3 cellular contexts compared by ENCODE assay signal in the genomic region with DNA sequence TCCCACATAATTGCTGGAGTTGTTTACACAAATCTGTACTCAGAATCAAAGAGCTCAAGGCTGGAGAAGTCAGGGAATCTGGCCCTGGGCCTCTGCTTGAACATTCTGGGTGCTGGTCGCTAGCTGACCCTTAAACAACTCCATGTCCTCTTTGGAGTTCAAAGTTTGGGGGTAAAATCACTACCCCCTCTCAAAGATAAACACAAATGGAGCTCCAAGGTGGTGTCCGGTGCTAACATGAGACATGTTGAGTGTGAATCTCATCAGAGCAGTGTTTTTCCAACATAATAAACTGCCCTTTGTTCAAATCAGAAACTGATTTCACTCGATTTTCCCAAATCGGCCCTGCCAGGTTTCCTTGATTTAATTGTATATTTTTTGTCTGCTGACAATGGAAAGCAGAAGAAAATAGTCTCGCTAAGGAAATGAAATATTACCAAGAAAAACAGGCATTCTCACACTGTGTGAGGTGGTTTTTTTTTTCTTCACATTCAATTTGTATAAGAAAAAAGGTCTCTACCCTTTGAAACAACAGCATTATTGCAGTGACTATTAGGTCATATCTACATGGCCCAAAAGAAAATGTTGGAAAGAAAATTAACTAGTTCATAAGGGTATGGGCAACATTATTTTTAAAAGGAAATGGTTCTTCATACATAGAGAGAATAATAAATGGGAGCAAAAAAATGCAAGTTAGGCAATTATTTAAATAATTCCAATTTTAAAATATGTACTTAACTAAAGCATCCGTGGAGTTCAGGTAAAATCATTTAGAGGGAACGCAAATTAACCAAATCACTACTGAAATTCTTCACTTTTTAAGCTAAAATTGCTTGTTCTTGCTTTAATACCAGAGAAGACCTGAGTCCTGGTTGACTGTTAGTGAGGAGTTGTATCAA.
TF ChIP-seq lines count a peak whose summit lies in the region.

No MANE protein-coding gene starts in this region.

TF ChIP-seq in GM23338, 12 proteins besides CTCF, POLR2A, EP300 and RAD21:
- no peak for TF ChIP-seq ZNF114 (CRISPR knock-in tag; IDR thresholded peaks at IDR 0.05)
- no peak for TF ChIP-seq STAT1 (IDR thresholded peaks at IDR 0.05; ENCODE audit: unreplicated experiment)
- TF ChIP-seq, protein P1, sequence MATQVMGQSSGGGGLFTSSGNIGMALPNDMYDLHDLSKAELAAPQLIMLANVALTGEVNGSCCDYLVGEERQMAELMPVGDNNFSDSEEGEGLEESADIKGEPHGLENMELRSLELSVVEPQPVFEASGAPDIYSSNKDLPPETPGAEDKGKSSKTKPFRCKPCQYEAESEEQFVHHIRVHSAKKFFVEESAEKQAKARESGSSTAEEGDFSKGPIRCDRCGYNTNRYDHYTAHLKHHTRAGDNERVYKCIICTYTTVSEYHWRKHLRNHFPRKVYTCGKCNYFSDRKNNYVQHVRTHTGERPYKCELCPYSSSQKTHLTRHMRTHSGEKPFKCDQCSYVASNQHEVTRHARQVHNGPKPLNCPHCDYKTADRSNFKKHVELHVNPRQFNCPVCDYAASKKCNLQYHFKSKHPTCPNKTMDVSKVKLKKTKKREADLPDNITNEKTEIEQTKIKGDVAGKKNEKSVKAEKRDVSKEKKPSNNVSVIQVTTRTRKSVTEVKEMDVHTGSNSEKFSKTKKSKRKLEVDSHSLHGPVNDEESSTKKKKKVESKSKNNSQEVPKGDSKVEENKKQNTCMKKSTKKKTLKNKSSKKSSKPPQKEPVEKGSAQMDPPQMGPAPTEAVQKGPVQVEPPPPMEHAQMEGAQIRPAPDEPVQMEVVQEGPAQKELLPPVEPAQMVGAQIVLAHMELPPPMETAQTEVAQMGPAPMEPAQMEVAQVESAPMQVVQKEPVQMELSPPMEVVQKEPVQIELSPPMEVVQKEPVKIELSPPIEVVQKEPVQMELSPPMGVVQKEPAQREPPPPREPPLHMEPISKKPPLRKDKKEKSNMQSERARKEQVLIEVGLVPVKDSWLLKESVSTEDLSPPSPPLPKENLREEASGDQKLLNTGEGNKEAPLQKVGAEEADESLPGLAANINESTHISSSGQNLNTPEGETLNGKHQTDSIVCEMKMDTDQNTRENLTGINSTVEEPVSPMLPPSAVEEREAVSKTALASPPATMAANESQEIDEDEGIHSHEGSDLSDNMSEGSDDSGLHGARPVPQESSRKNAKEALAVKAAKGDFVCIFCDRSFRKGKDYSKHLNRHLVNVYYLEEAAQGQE (IDR thresholded peaks at IDR 0.05; ENCODE audit: unreplicated experiment), result no peak

TF ChIP-seq in K562, 482 proteins besides CTCF, POLR2A, EP300 and RAD21 (continues in another document):
- TF ChIP-seq HDAC8 (tag; IDR thresholded peaks at IDR 0.05) (no peak), SUPT5H (IDR thresholded peaks at IDR 0.05) (no peak), KDM1A (IDR thresholded peaks at IDR 0.05) (no peak), MAFG (tag; conservative IDR thresholded peaks at IDR 0.05) (peak; percentile 42; the same call in 1 of the 2 replicates), MTF1 (CRISPR knock-in tag; IDR thresholded peaks at IDR 0.05; ENCODE audit: borderline replicate concordance) (no peak), POLR2B (IDR thresholded peaks at IDR 0.05; ENCODE audit: low read depth, partially characterized antibody) (no peak), JUND (IDR thresholded peaks at IDR 0.05; ENCODE audit: borderline replicate concordance, low read depth, low read length) (no peak), JUND (tag; IDR thresholded peaks at IDR 0.05; ENCODE audit: borderline replicate concordance, low read depth, low read length) (no peak), BDP1 (IDR thresholded peaks at IDR 0.05; ENCODE audit: insufficient read depth, insufficient read length) (no peak), MYBL2 (IDR thresholded peaks at IDR 0.05; ENCODE audit: low read depth) (no peak), MYBL2 (CRISPR knock-in tag; IDR thresholded peaks at IDR 0.05; ENCODE audit: borderline replicate concordance) (no peak), KLF1 (tag; IDR thresholded peaks at IDR 0.05) (no peak), ZNF436 (CRISPR knock-in tag; IDR thresholded peaks at IDR 0.05) (no peak), ZNF445 (CRISPR knock-in tag; IDR thresholded peaks at IDR 0.05; ENCODE audit: low read depth) (no peak)
- TF ChIP-seq, protein P2, sequence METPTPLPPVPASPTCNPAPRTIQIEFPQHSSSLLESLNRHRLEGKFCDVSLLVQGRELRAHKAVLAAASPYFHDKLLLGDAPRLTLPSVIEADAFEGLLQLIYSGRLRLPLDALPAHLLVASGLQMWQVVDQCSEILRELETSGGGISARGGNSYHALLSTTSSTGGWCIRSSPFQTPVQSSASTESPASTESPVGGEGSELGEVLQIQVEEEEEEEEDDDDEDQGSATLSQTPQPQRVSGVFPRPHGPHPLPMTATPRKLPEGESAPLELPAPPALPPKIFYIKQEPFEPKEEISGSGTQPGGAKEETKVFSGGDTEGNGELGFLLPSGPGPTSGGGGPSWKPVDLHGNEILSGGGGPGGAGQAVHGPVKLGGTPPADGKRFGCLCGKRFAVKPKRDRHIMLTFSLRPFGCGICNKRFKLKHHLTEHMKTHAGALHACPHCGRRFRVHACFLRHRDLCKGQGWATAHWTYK (CRISPR knock-in tag; IDR thresholded peaks at IDR 0.05), result no peak
- TF ChIP-seq, protein P3, sequence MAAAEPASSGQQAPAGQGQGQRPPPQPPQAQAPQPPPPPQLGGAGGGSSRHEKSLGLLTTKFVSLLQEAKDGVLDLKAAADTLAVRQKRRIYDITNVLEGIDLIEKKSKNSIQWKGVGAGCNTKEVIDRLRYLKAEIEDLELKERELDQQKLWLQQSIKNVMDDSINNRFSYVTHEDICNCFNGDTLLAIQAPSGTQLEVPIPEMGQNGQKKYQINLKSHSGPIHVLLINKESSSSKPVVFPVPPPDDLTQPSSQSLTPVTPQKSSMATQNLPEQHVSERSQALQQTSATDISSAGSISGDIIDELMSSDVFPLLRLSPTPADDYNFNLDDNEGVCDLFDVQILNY (CRISPR knock-in tag; IDR thresholded peaks at IDR 0.05), result no peak
- TF ChIP-seq, protein P4, sequence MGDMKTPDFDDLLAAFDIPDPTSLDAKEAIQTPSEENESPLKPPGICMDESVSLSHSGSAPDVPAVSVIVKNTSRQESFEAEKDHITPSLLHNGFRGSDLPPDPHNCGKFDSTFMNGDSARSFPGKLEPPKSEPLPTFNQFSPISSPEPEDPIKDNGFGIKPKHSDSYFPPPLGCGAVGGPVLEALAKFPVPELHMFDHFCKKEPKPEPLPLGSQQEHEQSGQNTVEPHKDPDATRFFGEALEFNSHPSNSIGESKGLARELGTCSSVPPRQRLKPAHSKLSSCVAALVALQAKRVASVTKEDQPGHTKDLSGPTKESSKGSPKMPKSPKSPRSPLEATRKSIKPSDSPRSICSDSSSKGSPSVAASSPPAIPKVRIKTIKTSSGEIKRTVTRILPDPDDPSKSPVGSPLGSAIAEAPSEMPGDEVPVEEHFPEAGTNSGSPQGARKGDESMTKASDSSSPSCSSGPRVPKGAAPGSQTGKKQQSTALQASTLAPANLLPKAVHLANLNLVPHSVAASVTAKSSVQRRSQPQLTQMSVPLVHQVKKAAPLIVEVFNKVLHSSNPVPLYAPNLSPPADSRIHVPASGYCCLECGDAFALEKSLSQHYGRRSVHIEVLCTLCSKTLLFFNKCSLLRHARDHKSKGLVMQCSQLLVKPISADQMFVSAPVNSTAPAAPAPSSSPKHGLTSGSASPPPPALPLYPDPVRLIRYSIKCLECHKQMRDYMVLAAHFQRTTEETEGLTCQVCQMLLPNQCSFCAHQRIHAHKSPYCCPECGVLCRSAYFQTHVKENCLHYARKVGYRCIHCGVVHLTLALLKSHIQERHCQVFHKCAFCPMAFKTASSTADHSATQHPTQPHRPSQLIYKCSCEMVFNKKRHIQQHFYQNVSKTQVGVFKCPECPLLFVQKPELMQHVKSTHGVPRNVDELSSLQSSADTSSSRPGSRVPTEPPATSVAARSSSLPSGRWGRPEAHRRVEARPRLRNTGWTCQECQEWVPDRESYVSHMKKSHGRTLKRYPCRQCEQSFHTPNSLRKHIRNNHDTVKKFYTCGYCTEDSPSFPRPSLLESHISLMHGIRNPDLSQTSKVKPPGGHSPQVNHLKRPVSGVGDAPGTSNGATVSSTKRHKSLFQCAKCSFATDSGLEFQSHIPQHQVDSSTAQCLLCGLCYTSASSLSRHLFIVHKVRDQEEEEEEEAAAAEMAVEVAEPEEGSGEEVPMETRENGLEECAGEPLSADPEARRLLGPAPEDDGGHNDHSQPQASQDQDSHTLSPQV (IDR thresholded peaks at IDR 0.05), result no peak

TF ChIP-seq in HepG2, 621 proteins besides CTCF, POLR2A, EP300 and RAD21 (continues in another document):
- TF ChIP-seq THAP11 (CRISPR knock-in tag; IDR thresholded peaks at IDR 0.05) (0 out of 2 replicates have a peak, but pooled peaks have one; percentile 29), SUZ12 (IDR thresholded peaks at IDR 0.05; ENCODE audit: low read depth, low read length) (no peak), SOX6 (IDR thresholded peaks at IDR 0.05) (no peak), SOX6 (CRISPR knock-in tag; IDR thresholded peaks at IDR 0.05) (peak; percentile 86), ZNF205 (CRISPR knock-in tag; IDR thresholded peaks at IDR 0.05) (peak; percentile 60; the same call in 1 of the 2 replicates), ZNF335 (CRISPR knock-in tag; IDR thresholded peaks at IDR 0.05) (no peak), IRF2 (CRISPR knock-in tag; IDR thresholded peaks at IDR 0.05) (peak; percentile 59; the same call in 1 of the 2 replicates), SOX13 (IDR thresholded peaks at IDR 0.05) (0 out of 2 replicates have a peak, but pooled peaks have one; percentile 20), SOX13 (CRISPR knock-in tag; conservative IDR thresholded peaks at IDR 0.05 in 1 of 2, IDR thresholded peaks at IDR 0.05 in 1 of 2) (peak in 1 of 2 experiments; percentile 86; a peak in 2 of 4 replicates), ZNF264 (CRISPR knock-in tag; IDR thresholded peaks at IDR 0.05) (peak; percentile 22; the same call in 1 of the 2 replicates), IRX3 (CRISPR knock-in tag; IDR thresholded peaks at IDR 0.05; ENCODE audit: borderline replicate concordance, low read depth) (0 out of 2 replicates have a peak, but pooled peaks have one; percentile 37), NKX3-1 (CRISPR knock-in tag; IDR thresholded peaks at IDR 0.05) (0 out of 2 replicates have a peak, but pooled peaks have one; percentile 65), TARDBP (CRISPR knock-in tag; IDR thresholded peaks at IDR 0.05) (peak; percentile 38; the same call in 1 of the 2 replicates), ZBTB7B (CRISPR knock-in tag; IDR thresholded peaks at IDR 0.05) (peak; percentile 72; the same call in 1 of the 2 replicates), ZNF850 (CRISPR knock-in tag; conservative IDR thresholded peaks at IDR 0.05) (no peak), HOXA3 (CRISPR knock-in tag; IDR thresholded peaks at IDR 0.05) (peak; percentile 71; the same call in 1 of the 2 replicates), MTF1 (CRISPR knock-in tag; IDR thresholded peaks at IDR 0.05) (no peak), CBX2 (IDR thresholded peaks at IDR 0.05; ENCODE audit: low read depth, low read length) (no peak), CBX2 (CRISPR knock-in tag; IDR thresholded peaks at IDR 0.05; ENCODE audit: low read depth) (no peak), ZNF768 (CRISPR knock-in tag; IDR thresholded peaks at IDR 0.05) (no peak), NR2F1 (CRISPR knock-in tag; IDR thresholded peaks at IDR 0.05) (peak; percentile 51 to 62; a peak in 3 of 4 replicates)
- TF ChIP-seq, protein P5, sequence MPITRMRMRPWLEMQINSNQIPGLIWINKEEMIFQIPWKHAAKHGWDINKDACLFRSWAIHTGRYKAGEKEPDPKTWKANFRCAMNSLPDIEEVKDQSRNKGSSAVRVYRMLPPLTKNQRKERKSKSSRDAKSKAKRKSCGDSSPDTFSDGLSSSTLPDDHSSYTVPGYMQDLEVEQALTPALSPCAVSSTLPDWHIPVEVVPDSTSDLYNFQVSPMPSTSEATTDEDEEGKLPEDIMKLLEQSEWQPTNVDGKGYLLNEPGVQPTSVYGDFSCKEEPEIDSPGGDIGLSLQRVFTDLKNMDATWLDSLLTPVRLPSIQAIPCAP (CRISPR knock-in tag; IDR thresholded peaks at IDR 0.05; ENCODE audit: low read depth), result no peak
- TF ChIP-seq, protein P6, sequence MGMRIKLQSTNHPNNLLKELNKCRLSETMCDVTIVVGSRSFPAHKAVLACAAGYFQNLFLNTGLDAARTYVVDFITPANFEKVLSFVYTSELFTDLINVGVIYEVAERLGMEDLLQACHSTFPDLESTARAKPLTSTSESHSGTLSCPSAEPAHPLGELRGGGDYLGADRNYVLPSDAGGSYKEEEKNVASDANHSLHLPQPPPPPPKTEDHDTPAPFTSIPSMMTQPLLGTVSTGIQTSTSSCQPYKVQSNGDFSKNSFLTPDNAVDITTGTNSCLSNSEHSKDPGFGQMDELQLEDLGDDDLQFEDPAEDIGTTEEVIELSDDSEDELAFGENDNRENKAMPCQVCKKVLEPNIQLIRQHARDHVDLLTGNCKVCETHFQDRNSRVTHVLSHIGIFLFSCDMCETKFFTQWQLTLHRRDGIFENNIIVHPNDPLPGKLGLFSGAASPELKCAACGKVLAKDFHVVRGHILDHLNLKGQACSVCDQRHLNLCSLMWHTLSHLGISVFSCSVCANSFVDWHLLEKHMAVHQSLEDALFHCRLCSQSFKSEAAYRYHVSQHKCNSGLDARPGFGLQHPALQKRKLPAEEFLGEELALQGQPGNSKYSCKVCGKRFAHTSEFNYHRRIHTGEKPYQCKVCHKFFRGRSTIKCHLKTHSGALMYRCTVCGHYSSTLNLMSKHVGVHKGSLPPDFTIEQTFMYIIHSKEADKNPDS (CRISPR knock-in tag; IDR thresholded peaks at IDR 0.05), result no peak
- TF ChIP-seq, protein P7, sequence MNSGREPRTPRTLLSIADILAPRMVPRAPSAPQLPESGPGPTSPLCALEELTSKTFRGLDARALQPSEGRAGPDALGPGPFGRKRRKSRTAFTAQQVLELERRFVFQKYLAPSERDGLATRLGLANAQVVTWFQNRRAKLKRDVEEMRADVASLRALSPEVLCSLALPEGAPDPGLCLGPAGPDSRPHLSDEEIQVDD (CRISPR knock-in tag; IDR thresholded peaks at IDR 0.05; ENCODE audit: borderline replicate concordance), result no peak
- TF ChIP-seq, protein P8, sequence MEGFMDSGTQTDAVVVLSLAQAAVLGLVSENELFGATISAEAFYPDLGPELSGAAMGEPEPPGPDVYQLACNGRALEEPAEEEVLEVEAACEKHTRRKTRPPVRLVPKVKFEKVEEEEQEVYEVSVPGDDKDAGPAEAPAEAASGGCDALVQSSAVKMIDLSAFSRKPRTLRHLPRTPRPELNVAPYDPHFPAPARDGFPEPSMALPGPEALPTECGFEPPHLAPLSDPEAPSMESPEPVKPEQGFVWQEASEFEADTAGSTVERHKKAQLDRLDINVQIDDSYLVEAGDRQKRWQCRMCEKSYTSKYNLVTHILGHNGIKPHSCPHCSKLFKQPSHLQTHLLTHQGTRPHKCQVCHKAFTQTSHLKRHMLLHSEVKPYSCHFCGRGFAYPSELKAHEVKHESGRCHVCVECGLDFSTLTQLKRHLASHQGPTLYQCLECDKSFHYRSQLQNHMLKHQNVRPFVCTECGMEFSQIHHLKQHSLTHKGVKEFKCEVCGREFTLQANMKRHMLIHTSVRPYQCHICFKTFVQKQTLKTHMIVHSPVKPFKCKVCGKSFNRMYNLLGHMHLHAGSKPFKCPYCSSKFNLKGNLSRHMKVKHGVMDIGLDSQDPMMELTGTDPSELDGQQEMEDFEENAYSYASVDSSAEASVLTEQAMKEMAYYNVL (CRISPR knock-in tag; IDR thresholded peaks at IDR 0.05; ENCODE audit: borderline replicate concordance), result peak; percentile 39; the same call in 1 of the 2 replicates
